ENCODE assay signal across 10 cellular contexts in the genomic region with DNA sequence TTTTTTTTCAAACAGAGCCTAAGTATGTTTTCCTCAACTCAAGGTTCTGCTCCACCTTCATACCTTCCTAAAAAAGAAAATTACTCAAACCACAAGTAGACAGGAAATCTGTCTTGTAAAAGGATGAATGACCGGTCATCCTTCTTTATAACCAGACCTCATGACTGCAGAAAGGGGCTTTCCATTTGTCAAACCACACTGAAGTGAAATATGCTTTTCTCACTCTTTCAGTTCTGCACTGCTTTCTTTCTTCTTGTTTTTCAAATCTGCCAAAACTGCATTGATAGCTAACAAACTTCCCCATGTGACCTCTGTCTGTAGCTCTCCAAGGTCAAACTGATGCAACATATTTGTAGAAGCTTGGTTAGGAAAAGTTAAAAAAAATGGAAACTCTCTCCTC.
DNase-seq lines count a peak whose midpoint lies in the region; ATAC-seq and TF ChIP-seq lines count a peak whose summit lies in the region.
"Had no signal": no experiment of that assay in that cellular context is flagged by ENCODE, and none has a peak within 500 bp of the region (broad histone marks: within the 10 kb centered on the region; RNA-seq: fewer than 3 reads in every experiment).

No MANE protein-coding gene starts in this region.

- no peak overlapping the region; the same call in 1 of the 2 replicates for H3K4me3 ChIP-seq in GM06990 (replicated peaks; ENCODE audit: low read depth, low read length)
- H3K4me3 ChIP-seq in choroid plexus epithelial cell (ENCODE audit: low read depth, low read length): no peak overlapping the region
- no peak overlapping the region for H3K4me3 ChIP-seq in coronary artery

- H3K27me3 ChIP-seq in GM06990 (replicated peaks; ENCODE audit: control insufficient read depth, insufficient read depth, low read length): no peaks in the 10 kb centered on the region

- DNase-seq in GM06990 (ENCODE audit: extremely low read depth, insufficient read length) (peak; percentile 73), GM20000 (ENCODE audit: low spot score) (peak; percentile 44), choroid plexus epithelial cell (ENCODE audit: low read depth) (peak; percentile 62), activated gamma-delta T cell (lab: John Stamatoyannopoulos, UW) (no peak), medulla oblongata (ENCODE audit: extremely low spot score) (no peak), HK-2 (ENCODE audit: unreplicated experiment) (no peak), coronary artery (ENCODE audit: low spot score) (no peak)
- DNase-seq: activated CD4-positive, alpha-beta T cell treated with anti-CD3 and anti-CD28 coated beads for 4 hours; NCI-H1417 had no signal

- no peak overlapping the region for H3K27ac ChIP-seq in coronary artery

- H3K36me3 ChIP-seq in GM06990 (ENCODE audit: control insufficient read depth, insufficient read depth, low read length): peaks cover 6% of the 10 kb centered on the region

- no peak for TF ChIP-seq CTCF in GM06990 (IDR thresholded peaks at IDR 0.05; ENCODE audit: insufficient read depth, low read length, poor library complexity, severe bottlenecking)
- TF ChIP-seq CTCF in GM20000 (IDR thresholded peaks at IDR 0.05; ENCODE audit: extremely low read depth, missing control alignments): no peak
- TF ChIP-seq CTCF in choroid plexus epithelial cell (conservative IDR thresholded peaks at IDR 0.05; ENCODE audit: low read depth, low read length): no peak
- no peak for TF ChIP-seq CTCF in coronary artery (IDR thresholded peaks at IDR 0.05)

- ATAC-seq in HG03135 (IDR thresholded peaks at IDR 0.05; ENCODE audit: unreplicated experiment): peak; percentile 72

Comparison
In these comparisons a context has a peak if more than half of its experiments do, and no peak if none do; other contexts are left out.
1. DNase-seq: peak in GM06990 (single experiment), GM20000 (single experiment) and choroid plexus epithelial cell (single experiment); none in activated gamma-delta T cell (single experiment), medulla oblongata (single experiment), HK-2 (single experiment) and coronary artery (single experiment).